In genomic region chr2:189580662-189581353, GRCh38 we compare ENCODE assay signal across 8 cellular contexts. TPM values are rescaled to one million over a fixed set of nuclear protein-coding genes. Genes with fewer than 3 reads are reported as not detected.
DNase-seq lines count a peak whose midpoint lies in the region; ATAC-seq lines count a peak whose summit lies in the region.

Gene SLC40A1 (minus strand): TSS chr2:189580786. CDS start chr2:189580460, 326 bp downstream.

- peaks cover 24% of the 10 kb centered on the region for H3K27me3 Mint-ChIP-seq in activated T-cell treated with anti-CD3 and anti-CD28 coated beads, Interleukin-2, amount 50 U/mL, for 4 hours (ENCODE audit: low read depth)

- no peaks in the 10 kb centered on the region for H3K36me3 Mint-ChIP-seq in activated T-cell treated with anti-CD3 and anti-CD28 coated beads, Interleukin-2, amount 50 U/mL, for 4 hours (ENCODE audit: insufficient read depth)
- H3K36me3 Mint-ChIP-seq in stimulated activated effector memory CD8-positive, alpha-beta T cell treated with anti-CD3 and anti-CD28 coated beads, Interleukin-12 subunit alpha, Interleukin-12 subunit beta, amount 100 ng/mL, for 72 hours, result no peaks in the 10 kb centered on the region

- H3K27ac ChIP-seq in muscle layer of colon (ENCODE audit: low read depth, low read length), result peak within 1 kb of the TSS; percentile 87

- peaks cover 9% of the 10 kb centered on the region for H3K4me1 ChIP-seq in muscle layer of colon (ENCODE audit: insufficient read depth, low read length)

- peak; percentile 72 for ATAC-seq in GM18502 (IDR thresholded peaks at IDR 0.05; ENCODE audit: poor library complexity, unreplicated experiment)
- ATAC-seq in HG03095 (IDR thresholded peaks at IDR 0.05; ENCODE audit: unreplicated experiment), result peak; percentile 58
- ATAC-seq in activated T-cell treated with anti-CD3 and anti-CD28 coated beads, Interleukin-2, amount 50 U/mL, for 4 hours, result peak; percentile 97
- peak; percentile 93 for ATAC-seq in esophagus mucosa
- ATAC-seq in stimulated activated effector memory CD8-positive, alpha-beta T cell treated with anti-CD3 and anti-CD28 coated beads, Interleukin-12 subunit alpha, Interleukin-12 subunit beta, amount 100 ng/mL, for 72 hours, result peak; percentile 94

- H3K4me1 Mint-ChIP-seq in activated T-cell treated with anti-CD3 and anti-CD28 coated beads, Interleukin-2, amount 50 U/mL, for 4 hours (ENCODE audit: low read depth), result peaks cover 48% of the 10 kb centered on the region
- peaks cover 16% of the 10 kb centered on the region for H3K4me1 Mint-ChIP-seq in stimulated activated effector memory CD8-positive, alpha-beta T cell treated with anti-CD3 and anti-CD28 coated beads, Interleukin-12 subunit alpha, Interleukin-12 subunit beta, amount 100 ng/mL, for 72 hours

- H3K9me3 ChIP-seq in muscle layer of colon (ENCODE audit: low read length), result no peaks in the 10 kb centered on the region

- H3K9me3 Mint-ChIP-seq in activated T-cell treated with anti-CD3 and anti-CD28 coated beads, Interleukin-2, amount 50 U/mL, for 4 hours, result no peaks in the 10 kb centered on the region
- H3K9me3 Mint-ChIP-seq in stimulated activated effector memory CD8-positive, alpha-beta T cell treated with anti-CD3 and anti-CD28 coated beads, Interleukin-12 subunit alpha, Interleukin-12 subunit beta, amount 100 ng/mL, for 72 hours, result no peaks in the 10 kb centered on the region

- DNase-seq in NOMO-1 (lab: John Stamatoyannopoulos, UW; ENCODE audit: unreplicated experiment in 2 of 2) (peak; percentile 82 to 87), NCI-H187 treated with DMSO at 0.1 percent for 48 hours (lab: John Stamatoyannopoulos, UW) (no peak)
- DNase-seq in activated T-cell treated with anti-CD3 and anti-CD28 coated beads, Interleukin-2, amount 50 U/mL, for 4 hours, result peak; percentile 61
- DNase-seq in stimulated activated effector memory CD8-positive, alpha-beta T cell treated with anti-CD3 and anti-CD28 coated beads, Interleukin-12 subunit alpha, Interleukin-12 subunit beta, amount 100 ng/mL, for 72 hours (ENCODE audit: low spot score in 2 of 2), result peak; percentile 17 to 64

- no peak within 1 kb of the TSS for H3K27ac Mint-ChIP-seq in stimulated activated effector memory CD8-positive, alpha-beta T cell treated with anti-CD3 and anti-CD28 coated beads, Interleukin-12 subunit alpha, Interleukin-12 subunit beta, amount 100 ng/mL, for 72 hours

- H3K4me3 Mint-ChIP-seq in activated T-cell treated with anti-CD3 and anti-CD28 coated beads, Interleukin-2, amount 50 U/mL, for 4 hours, result peak within 1 kb of the TSS; percentile 84
- H3K4me3 Mint-ChIP-seq in stimulated activated effector memory CD8-positive, alpha-beta T cell treated with anti-CD3 and anti-CD28 coated beads, Interleukin-12 subunit alpha, Interleukin-12 subunit beta, amount 100 ng/mL, for 72 hours, result peak within 1 kb of the TSS; percentile 66

- peak within 1 kb of the TSS; percentile 70 for H3K9ac ChIP-seq in muscle layer of colon (ENCODE audit: low read length)

- no peaks in the 10 kb centered on the region for H3K27me3 ChIP-seq in muscle layer of colon (ENCODE audit: control insufficient read depth in 1 of 2, insufficient read depth in 2 of 2, low read length in 2 of 2)

- H3K4me3 ChIP-seq in muscle layer of colon (ENCODE audit: low read depth in 1 of 2, low read length in 2 of 2), result peak within 1 kb of the TSS; percentile 45 to 98

- no peaks in the 10 kb centered on the region for H3K36me3 ChIP-seq in muscle layer of colon (ENCODE audit: insufficient read depth, low read length)

RNA-seq across cellular contexts. Expression of gene SLC40A1, which starts in this region (rescaled TPM):
- total RNA-seq in activated T-cell treated with anti-CD3 and anti-CD28 coated beads, Interleukin-2, amount 50 U/mL, for 4 hours, result 1 to 10 TPM; 2.1 to 4.6 (median 2.4) TPM
- total RNA-seq in esophagus mucosa, result 11.8 TPM
